26 cellular contexts compared by ENCODE assay signal in the genomic region with DNA sequence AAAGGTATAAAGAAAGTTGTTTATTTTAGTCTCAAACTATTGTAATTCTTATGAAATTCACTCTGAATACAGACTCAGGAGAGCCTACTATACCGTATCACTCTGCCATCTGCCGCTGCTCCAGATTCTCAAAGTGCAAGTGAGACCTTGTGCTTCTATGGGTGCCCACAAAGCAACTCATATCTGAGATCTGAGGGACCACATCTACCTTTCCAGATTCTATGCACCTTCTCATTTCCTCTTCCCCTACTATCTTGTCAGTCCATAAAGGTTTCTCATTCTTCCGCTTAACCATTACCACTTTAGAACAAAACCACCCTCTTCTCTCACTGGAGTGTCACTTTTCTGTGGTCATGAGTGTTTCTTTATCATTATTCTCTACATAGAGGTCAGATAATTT.
"Had no signal": no experiment of that assay in that cellular context is flagged by ENCODE, and none has a peak within 500 bp of the region (broad histone marks: within the 10 kb centered on the region; RNA-seq: fewer than 3 reads in every experiment).

No MANE protein-coding gene starts in this region.

- H3K27ac ChIP-seq: epithelial cell of prostate, esophagus squamous epithelium, gastrocnemius medialis, heart right ventricle, left lung, lower lobe of right lung had no signal

- H3K27me3 ChIP-seq: esophagus squamous epithelium, gastrocnemius medialis, heart right ventricle, left lung had no signal

- H3K4me1 ChIP-seq: esophagus squamous epithelium, gastrocnemius medialis, heart right ventricle, left lung, lower lobe of right lung had no signal

- H3K4me3 ChIP-seq: esophagus squamous epithelium, gastrocnemius medialis, heart right ventricle, left lung, lower lobe of right lung, mucosa of descending colon had no signal

- FAIRE-seq: endometrium, islet of Langerhans, keratinocyte had no signal

- DNase-seq: cortex of kidney; effector CD8-positive, alpha-beta T cell; effector memory CD8-positive, alpha-beta T cell; endodermal cell; erythroblast; esophagus squamous epithelium; foreskin fibroblast; foreskin melanocyte; gastrocnemius medialis; glutamatergic neuron; head of caudate nucleus; heart right ventricle; hippocampal formation; left cardiac atrium; left lung; left ventricle myocardium superior; lower lobe of right lung; mesenchymal stem cell; mucosa of descending colon; naive B cell; naive thymus-derived CD8-positive, alpha-beta T cell had no signal

- H3K9me3 ChIP-seq: esophagus squamous epithelium, gastrocnemius medialis, heart right ventricle, left lung, lower lobe of right lung had no signal

- ATAC-seq: effector memory CD8-positive, alpha-beta T cell; esophagus mucosa; gastrocnemius medialis; heart right ventricle; left cardiac atrium; left lung; left ventricle myocardium superior; lower lobe of right lung; mucosa of descending colon; naive thymus-derived CD8-positive, alpha-beta T cell had no signal

- H3K36me3 ChIP-seq: esophagus squamous epithelium, gastrocnemius medialis, heart right ventricle, left lung, lower lobe of right lung had no signal
